Comparison of ENCODE assay signal across 13 cellular contexts in genomic region chr6:34233867-34234266, GRCh38. TPM values are rescaled to one million over a fixed set of nuclear protein-coding genes. Genes with fewer than 3 reads are reported as not detected.
A peak's percentile ranks its signal among the peaks of the same experiment; 100 is the strongest.
DNase-seq lines count a peak whose midpoint lies in the region; ATAC-seq and TF ChIP-seq lines count a peak whose summit lies in the region.
"Had no signal": no experiment of that assay in that cellular context is flagged by ENCODE, and none has a peak within 500 bp of the region (broad histone marks: within the 10 kb centered on the region; RNA-seq: fewer than 3 reads in every experiment).

No MANE protein-coding gene starts in this region.

- CTCF ChIA-PET in activated CD4-positive, alpha-beta T cell treated with anti-CD3 and anti-CD28 coated beads for 36 hours (lab: Charles Lee) = interaction anchor here (0.8 kb wide), 1 partner anchor 16 kb away, joined by 3 read pairs; no protein-coding TSS in a partner anchor
- CTCF ChIA-PET in MCF 10A (lab: Yijun Ruan, JAX) = no interaction called here

- H3K4me1 Mint-ChIP-seq in activated CD4-positive, alpha-beta T cell treated with anti-CD3 and anti-CD28 coated beads for 36 hours = peaks cover 28% of the 10 kb centered on the region
- peaks cover 11% of the 10 kb centered on the region for H3K4me1 Mint-ChIP-seq in MCF 10A (ENCODE audit: insufficient read depth, unreplicated experiment)

- H3K36me3 ChIP-seq in esophagus squamous epithelium (no peaks in the 10 kb centered on the region), sigmoid colon (no peaks in the 10 kb centered on the region)
- H3K36me3 ChIP-seq: tibial nerve had no signal

- no peaks in the 10 kb centered on the region for H3K9me3 ChIP-seq in esophagus squamous epithelium
- H3K9me3 ChIP-seq in sigmoid colon = no peaks in the 10 kb centered on the region
- H3K9me3 ChIP-seq: tibial nerve had no signal

- no peaks in the 10 kb centered on the region for H3K27me3 ChIP-seq in esophagus squamous epithelium
- no peaks in the 10 kb centered on the region for H3K27me3 ChIP-seq in sigmoid colon
- H3K27me3 ChIP-seq: tibial nerve had no signal

- POLR2A ChIA-PET in activated CD4-positive, alpha-beta T cell treated with anti-CD3 and anti-CD28 coated beads for 36 hours (lab: Charles Lee) = interaction anchor here (1.1 kb wide), 1 partner anchor 8 kb away, joined by 3 read pairs; no protein-coding TSS in a partner anchor
- POLR2A ChIA-PET in MCF 10A (lab: Yijun Ruan, JAX) = no interaction called here

- TF ChIP-seq EP300 in sigmoid colon (IDR thresholded peaks at IDR 0.05) = no peak

- no TSS peak for BruUV-seq in MCF 10A (replicated peaks; lab: Mats Ljungman, UMichigan)

- 92 to 98% methylated on average over 7 of the region's 7 CpGs for WGBS in esophagus squamous epithelium, 2 donors
- 91 to 94% methylated on average over 7 of the region's 7 CpGs for WGBS in sigmoid colon, 2 donors

- no peak for TF ChIP-seq CTCF in esophagus squamous epithelium (IDR thresholded peaks at IDR 0.05)
- TF ChIP-seq CTCF in sigmoid colon (IDR thresholded peaks at IDR 0.05) = no peak
- no peak for TF ChIP-seq CTCF in MCF 10A (IDR thresholded peaks at IDR 0.05; ENCODE audit: unreplicated experiment)

- peaks cover 9% of the 10 kb centered on the region for H3K36me3 Mint-ChIP-seq in activated CD4-positive, alpha-beta T cell treated with anti-CD3 and anti-CD28 coated beads for 36 hours (ENCODE audit: low read depth)
- H3K36me3 Mint-ChIP-seq in MCF 10A (ENCODE audit: insufficient read depth, unreplicated experiment) = no peaks in the 10 kb centered on the region

- no peaks in the 10 kb centered on the region for H3K9me3 Mint-ChIP-seq in activated CD4-positive, alpha-beta T cell treated with anti-CD3 and anti-CD28 coated beads for 36 hours (ENCODE audit: low read depth)
- no peaks in the 10 kb centered on the region for H3K9me3 Mint-ChIP-seq in MCF 10A (ENCODE audit: unreplicated experiment)

- H3K4me3 Mint-ChIP-seq in activated CD4-positive, alpha-beta T cell treated with anti-CD3 and anti-CD28 coated beads for 36 hours = no peak overlapping the region
- H3K4me3 Mint-ChIP-seq in MCF 10A (ENCODE audit: unreplicated experiment) = no peak overlapping the region

- DNase-seq in activated CD4-positive, alpha-beta T cell treated with anti-CD3 and anti-CD28 coated beads for 36 hours = no peak
- DNase-seq in activated CD4-positive, alpha-beta T cell treated with anti-CD3 and anti-CD28 coated beads, Interleukin-2, amount 50 U/mL, for 1 hour = no peak
- DNase-seq in esophagus squamous epithelium (lab: John Stamatoyannopoulos, UW) (no peak), sigmoid colon (peak; percentile 61), MCF 10A (ENCODE audit: unreplicated experiment) (no peak), NCI-H128 (lab: John Stamatoyannopoulos, UW; ENCODE audit: unreplicated experiment) (no peak)
- DNase-seq: 8988T; activated CD8-positive, alpha-beta memory T cell treated with anti-CD3 and anti-CD28 coated beads, Interleukin-2, amount 50 U/mL, for 48 hours; DMS153; NCI-H345 had no signal

- no peak for ATAC-seq in activated CD4-positive, alpha-beta T cell treated with anti-CD3 and anti-CD28 coated beads for 36 hours
- ATAC-seq in GM19035 (IDR thresholded peaks at IDR 0.05; ENCODE audit: unreplicated experiment) = no peak

- intact Hi-C loops in activated CD4-positive, alpha-beta T cell treated with anti-CD3 and anti-CD28 coated beads for 36 hours (cut with DNase I, micrococcal nuclease) = loop anchor here in 1 of 2 experiments (10.0 kb wide), 1 partner anchor 919 kb away; the partner anchor contains the start of genes TAPBP and ZBTB22
- intact Hi-C loops in esophagus squamous epithelium (cut with DNase I) = no loop called here
- intact Hi-C loops in sigmoid colon (cut with DNase I) = no loop called here
- intact Hi-C loops in MCF 10A (cut with micrococcal nuclease) = no loop called here

- H3K4me1 ChIP-seq in esophagus squamous epithelium (peaks cover 0 to 59% (median 23%) of the 10 kb centered on the region in 3 donors), sigmoid colon (peaks cover 0 to 27% (median 18%) of the 10 kb centered on the region in 4 donors)

- H3K4me3 ChIP-seq in esophagus squamous epithelium (no peak overlapping the region), sigmoid colon (no peak overlapping the region)
- H3K4me3 ChIP-seq: tibial nerve had no signal

- H3K27ac ChIP-seq in esophagus squamous epithelium (peak overlapping the region; percentile 13 to 97 (median 71)), sigmoid colon (peak overlapping the region; percentile 8 to 95 (median 90))

- peak overlapping the region; percentile 78 for H3K27ac Mint-ChIP-seq in activated CD4-positive, alpha-beta T cell treated with anti-CD3 and anti-CD28 coated beads for 36 hours
- no peak overlapping the region for H3K27ac Mint-ChIP-seq in MCF 10A (ENCODE audit: low read depth, unreplicated experiment)

- H3K27me3 Mint-ChIP-seq in activated CD4-positive, alpha-beta T cell treated with anti-CD3 and anti-CD28 coated beads for 36 hours = no peaks in the 10 kb centered on the region
- H3K27me3 Mint-ChIP-seq in MCF 10A (ENCODE audit: insufficient read depth, unreplicated experiment) = no peaks in the 10 kb centered on the region

- TF ChIP-seq POLR2A in Raji (IDR thresholded peaks at IDR 0.05; ENCODE audit: insufficient read depth, low read depth, low read length) = 0 out of 2 replicates have a peak, but pooled peaks have one; percentile 7
- TF ChIP-seq POLR2A in esophagus squamous epithelium (IDR thresholded peaks at IDR 0.05) = no peak
- TF ChIP-seq POLR2A in sigmoid colon (IDR thresholded peaks at IDR 0.05) = no peak

RNA-seq across cellular contexts. Expression of gene HMGA1, which starts 2.8 kb away (rescaled TPM):
- total RNA-seq in activated CD4-positive, alpha-beta T cell treated with anti-CD3 and anti-CD28 coated beads for 36 hours = 100 to 1,000 TPM; 569 to 649 TPM
- 100 to 1,000 TPM; 118 to 309 (median 193) TPM for total RNA-seq in esophagus squamous epithelium
- total RNA-seq in sigmoid colon = 10 to 100 TPM in 2 of 4 donors, 1 to 10 TPM in 2; 6.9 to 12.1 (median 9.4) TPM
- 100 to 1,000 TPM in 2 of 3 donors, 10 to 100 TPM in 1; 89.7 to 311 (median 111) TPM for polyA plus RNA-seq in sigmoid colon
- total RNA-seq in MCF 10A (2022) = 154 and 202 TPM in 2 replicates

RNA-seq across cellular contexts. Expression of gene SMIM29, which starts 14.9 kb away (rescaled TPM):
- total RNA-seq in activated CD4-positive, alpha-beta T cell treated with anti-CD3 and anti-CD28 coated beads for 36 hours = 10 to 100 TPM; 15.8 to 16.3 TPM
- total RNA-seq in esophagus squamous epithelium (10 to 100 TPM; 17.3 to 21.6 (median 18.2) TPM), sigmoid colon (10 to 100 TPM; 16.8 to 34.3 (median 27.6) TPM), MCF 10A (2022) (12.0 and 25.7 TPM in 2 replicates)
- 10 to 100 TPM; 22.9 to 39.0 (median 23.7) TPM for polyA plus RNA-seq in sigmoid colon

Comparison
In these comparisons a context has a peak if more than half of its experiments do, and no peak if none do; other contexts are left out.
1. RNA of gene HMGA1, which starts 2.8 kb away (total RNA-seq): 569 to 649 TPM in activated CD4-positive, alpha-beta T cell treated with anti-CD3 and anti-CD28 coated beads for 36 hours, 118 to 309 TPM in esophagus squamous epithelium and 154 to 202 TPM in MCF 10A; 6.9 to 12.1 TPM in sigmoid colon; every median in the first group is over 4 times any median in the second.